In genomic region chrX:39580043-39580442, GRCh38 we compare ENCODE assay signal across 16 cellular contexts.
A peak's percentile ranks its signal among the peaks of the same experiment; 100 is the strongest.
DNase-seq lines count a peak whose midpoint lies in the region; ATAC-seq, FAIRE-seq and TF ChIP-seq lines count a peak whose summit lies in the region.
"Had no signal": no experiment of that assay in that cellular context is flagged by ENCODE, and none has a peak within 500 bp of the region (broad histone marks: within the 10 kb centered on the region; RNA-seq: fewer than 3 reads in every experiment).

No MANE protein-coding gene starts in this region.

- H3K9me3 ChIP-seq in mucosa of descending colon (no peaks in the 10 kb centered on the region), small intestine (ENCODE audit: control insufficient read depth, low read depth) (no peaks in the 10 kb centered on the region)
- H3K9me3 ChIP-seq: HAP-1 had no signal

- no peak overlapping the region for H3K27ac ChIP-seq in small intestine (ENCODE audit: low read depth in 1 of 2, low read length in 1 of 2)

- no peaks in the 10 kb centered on the region for H3K36me3 Mint-ChIP-seq in effector memory CD8-positive, alpha-beta T cell (ENCODE audit: insufficient read depth)
- no peaks in the 10 kb centered on the region for H3K36me3 Mint-ChIP-seq in T-cell
- H3K36me3 Mint-ChIP-seq: CD4-positive, alpha-beta memory T cell had no signal

- H3K36me3 ChIP-seq in mucosa of descending colon (ENCODE audit: low read depth) (no peaks in the 10 kb centered on the region), small intestine (ENCODE audit: control insufficient read depth in 2 of 2, insufficient read depth in 2 of 2, low read length in 2 of 2) (no peaks in the 10 kb centered on the region)
- H3K36me3 ChIP-seq: HAP-1 had no signal

- H3K4me3 Mint-ChIP-seq in effector memory CD8-positive, alpha-beta T cell = no peak overlapping the region
- no peak overlapping the region for H3K4me3 Mint-ChIP-seq in T-cell
- H3K4me3 Mint-ChIP-seq: B cell had no signal

- 19 to 70% (median 59%) methylated on average over 8 of the region's 8 CpGs for WGBS in small intestine, 3 donors

- ATAC-seq in mucosa of descending colon (peak; percentile 64), T-cell (replicated peaks in 1 of 4) (no peak)
- ATAC-seq in effector memory CD8-positive, alpha-beta T cell (replicated peaks) = no peak
- ATAC-seq: HepG2 had no signal

- FAIRE-seq in GM12892 (lab: Jason Lieb, UNC) (peak; percentile 14), small intestine (lab: Jason Lieb, UNC) (no peak)
- FAIRE-seq: A204.1, G401.6, H1, HepG2, HTR-8/SVneo had no signal

- H3K9me3 Mint-ChIP-seq in effector memory CD8-positive, alpha-beta T cell = no peaks in the 10 kb centered on the region
- H3K9me3 Mint-ChIP-seq in T-cell = no peaks in the 10 kb centered on the region
- H3K9me3 Mint-ChIP-seq: CD4-positive, alpha-beta memory T cell had no signal

- TF ChIP-seq CTCF in mucosa of descending colon (IDR thresholded peaks at IDR 0.05) = no peak

- H3K4me3 ChIP-seq in mucosa of descending colon (no peak overlapping the region), small intestine (ENCODE audit: low read depth in 1 of 2, low read length in 2 of 2) (no peak overlapping the region)
- H3K4me3 ChIP-seq: HAP-1 had no signal

- H3K27me3 ChIP-seq in small intestine (ENCODE audit: control insufficient read depth in 2 of 2, insufficient read depth in 2 of 2, low read length in 2 of 2) = no peaks in the 10 kb centered on the region

- POLR2A ChIA-PET in T-cell (lab: Charles Lee) = no interaction called here

- peaks cover 0 to 2% of the 10 kb centered on the region in 2 donors for H3K4me1 Mint-ChIP-seq in effector memory CD8-positive, alpha-beta T cell (ENCODE audit: low read depth in 2 of 2)
- H3K4me1 Mint-ChIP-seq in T-cell = peaks cover 11 to 19% (median 14%) of the 10 kb centered on the region in 3 donors

- H3K4me1 ChIP-seq in mucosa of descending colon (ENCODE audit: low read depth) (no peaks in the 10 kb centered on the region), small intestine (ENCODE audit: control insufficient read depth in 2 of 2, insufficient read depth in 1 of 2, low read depth in 1 of 2, low read length in 1 of 2) (no peaks in the 10 kb centered on the region)
- H3K4me1 ChIP-seq: HAP-1 had no signal

- no peak for DNase-seq in GM12892 (ENCODE audit: insufficient read length)
- peak; percentile 66 for DNase-seq in cerebellar cortex (ENCODE audit: low spot score)
- DNase-seq in mucosa of descending colon = peak in 1 of 3 donors; percentile 25
- DNase-seq in small intestine = peak; percentile 49
- DNase-seq in effector memory CD8-positive, alpha-beta T cell = no peak
- no peak for DNase-seq in NCI-H774 (lab: John Stamatoyannopoulos, UW)
- DNase-seq in T-cell = no peak
- DNase-seq: CD4-positive, alpha-beta memory T cell; DMS79 had no signal

- peaks cover 6 to 29% of the 10 kb centered on the region in 2 donors for H3K27me3 Mint-ChIP-seq in effector memory CD8-positive, alpha-beta T cell
- peaks cover 0 to 4% of the 10 kb centered on the region in 2 donors for H3K27me3 Mint-ChIP-seq in T-cell

- no peak overlapping the region for H3K27ac Mint-ChIP-seq in effector memory CD8-positive, alpha-beta T cell
- H3K27ac Mint-ChIP-seq in T-cell = no peak overlapping the region
- H3K27ac Mint-ChIP-seq: B cell had no signal

- intact Hi-C loops in mucosa of descending colon (cut with DNase I, micrococcal nuclease) = no loop called here

- no peak for TF ChIP-seq POLR2A in GM12892 (IDR thresholded peaks at IDR 0.05; ENCODE audit: low read depth, low read length)

- CTCF ChIA-PET in T-cell (lab: Charles Lee) = no interaction called here

Comparison
In these comparisons a context has a peak if more than half of its experiments do, and no peak if none do; other contexts are left out.
1. DNase-seq: peak in cerebellar cortex (single experiment) and small intestine (single experiment); none in GM12892 (single experiment), effector memory CD8-positive, alpha-beta T cell (0 of 3), NCI-H774 (single experiment) and T-cell (0 of 34).